ENCODE assay signal across 15 cellular contexts in genomic region chr15:101600024-101600423, GRCh38.
"Had no signal": no experiment of that assay in that cellular context is flagged by ENCODE, and none has a peak within 500 bp of the region (broad histone marks: within the 10 kb centered on the region; RNA-seq: fewer than 3 reads in every experiment).

No MANE protein-coding gene starts in this region.

- H3K4me3 ChIP-seq: psoas muscle, suprapubic skin, upper lobe of left lung had no signal

- ATAC-seq: activated CD8-positive, alpha-beta T cell treated with anti-CD3 and anti-CD28 coated beads for 36 hours; activated T-cell treated with anti-CD3 and anti-CD28 coated beads, Interleukin-2, amount 50 U/mL, for 72 hours; left lobe of liver; psoas muscle; stimulated activated naive CD8-positive, alpha-beta T cell treated with anti-CD3 and anti-CD28 coated beads, Interleukin-15, Interleukin-2, amounts not matched to agents 100 U/mL and 50 U/mL, for 24 hours had no signal

- DNase-seq: activated CD8-positive, alpha-beta memory T cell treated with anti-CD3 and anti-CD28 coated beads, Interleukin-2, amount 50 U/mL, for 4 hours; activated CD8-positive, alpha-beta T cell treated with anti-CD3 and anti-CD28 coated beads for 36 hours; activated gamma-delta T cell treated with Interleukin-2 at 50 U/mL for 16 hours; activated naive CD8-positive, alpha-beta T cell treated with anti-CD3 and anti-CD28 coated beads for 36 hours; activated T-cell treated with anti-CD3 and anti-CD28 coated beads, Interleukin-2, amount 50 U/mL, for 72 hours; brain microvascular endothelial cell; endodermal cell; immature natural killer cell; psoas muscle; stimulated activated CD4-positive, alpha-beta T cell treated with anti-CD3 and anti-CD28 coated beads, Interleukin-12 subunit alpha, Interleukin-12 subunit beta, amount 100 ng/mL, for 4 hours; stimulated activated naive CD8-positive, alpha-beta T cell treated with anti-CD3 and anti-CD28 coated beads, Interleukin-15, Interleukin-2, amounts not matched to agents 100 U/mL and 50 U/mL, for 24 hours; T1000; upper lobe of left lung had no signal
